Comparison of ENCODE assay signal across 15 cellular contexts in the genomic region with DNA sequence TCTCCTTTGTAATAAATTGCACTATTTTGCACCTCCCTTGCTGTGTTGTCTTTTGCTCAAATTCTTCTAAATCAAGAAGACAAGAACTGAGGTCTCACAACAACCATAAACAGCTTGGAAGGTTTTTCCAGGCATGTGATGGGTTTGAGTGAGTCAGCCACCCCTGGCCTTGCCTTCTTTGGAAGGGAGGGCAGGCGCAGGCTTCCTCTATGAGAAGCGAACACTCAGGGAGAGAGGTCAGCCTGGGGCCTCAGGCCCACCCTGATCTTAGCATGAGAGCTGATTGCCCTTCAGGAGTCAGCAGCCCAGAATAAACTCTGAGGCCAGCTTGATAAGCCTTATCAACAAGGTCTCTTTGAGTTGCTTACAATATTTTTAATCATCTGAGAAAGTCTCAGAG. TPM values are rescaled to one million over a fixed set of nuclear protein-coding genes. Genes with fewer than 3 reads are reported as not detected.
A peak's percentile ranks its signal among the peaks of the same experiment; 100 is the strongest.
DNase-seq lines count a peak whose midpoint lies in the region; ATAC-seq and TF ChIP-seq lines count a peak whose summit lies in the region.
"Had no signal": no experiment of that assay in that cellular context is flagged by ENCODE, and none has a peak within 500 bp of the region (broad histone marks: within the 10 kb centered on the region; RNA-seq: fewer than 3 reads in every experiment).

No MANE protein-coding gene starts in this region.

- peaks cover 0 to 27% of the 10 kb centered on the region in 2 donors for H3K4me1 ChIP-seq in right atrium auricular region
- H3K4me1 ChIP-seq: BLaER1 had no signal

- no peaks in the 10 kb centered on the region for H3K9me3 Mint-ChIP-seq in activated CD4-positive, alpha-beta T cell treated with anti-CD3 and anti-CD28 coated beads, Interleukin-2, amount 10 ng/mL, durations not matched to agents 24 days and 14 days
- H3K9me3 Mint-ChIP-seq: T-helper 1 cell treated with Interleukin-12 subunit alpha and Interleukin-12 subunit beta and Interleukin-4 antibody, amounts not matched to agents 30 μg/mL and 1 μg/mL, for 36 hours had no signal

- intact Hi-C loops in sciatic nerve (cut with DNase I) = no loop called here
- intact Hi-C loops in activated CD4-positive, alpha-beta T cell treated with anti-CD3 and anti-CD28 coated beads, Interleukin-2, amount 10 ng/mL, durations not matched to agents 24 days and 14 days (cut with micrococcal nuclease) = no loop called here

- H3K36me3 ChIP-seq in right atrium auricular region = no peaks in the 10 kb centered on the region
- H3K36me3 ChIP-seq: BLaER1, spleen had no signal

- no peaks in the 10 kb centered on the region for H3K9me3 ChIP-seq in right atrium auricular region
- H3K9me3 ChIP-seq: BLaER1, spleen had no signal

- H3K4me3 ChIP-seq in right atrium auricular region = no peak overlapping the region
- H3K4me3 ChIP-seq: BLaER1, spleen had no signal

- H3K27me3 Mint-ChIP-seq in activated CD4-positive, alpha-beta T cell treated with anti-CD3 and anti-CD28 coated beads, Interleukin-2, amount 10 ng/mL, durations not matched to agents 24 days and 14 days = peaks cover 3% of the 10 kb centered on the region

- H3K36me3 Mint-ChIP-seq in activated CD4-positive, alpha-beta T cell treated with anti-CD3 and anti-CD28 coated beads, Interleukin-2, amount 10 ng/mL, durations not matched to agents 24 days and 14 days (ENCODE audit: low read depth) = no peaks in the 10 kb centered on the region

- ATAC-seq in sciatic nerve = peak; percentile 78

- H3K27ac Mint-ChIP-seq in activated CD4-positive, alpha-beta T cell treated with anti-CD3 and anti-CD28 coated beads, Interleukin-2, amount 10 ng/mL, durations not matched to agents 24 days and 14 days = no peak overlapping the region
- H3K27ac Mint-ChIP-seq: T-helper 1 cell treated with Interleukin-12 subunit alpha and Interleukin-12 subunit beta and Interleukin-4 antibody, amounts not matched to agents 30 μg/mL and 1 μg/mL, for 36 hours had no signal

- H3K4me3 Mint-ChIP-seq in activated CD4-positive, alpha-beta T cell treated with anti-CD3 and anti-CD28 coated beads, Interleukin-2, amount 10 ng/mL, durations not matched to agents 24 days and 14 days = no peak overlapping the region
- H3K4me3 Mint-ChIP-seq: T-helper 1 cell treated with Interleukin-12 subunit alpha and Interleukin-12 subunit beta and Interleukin-4 antibody, amounts not matched to agents 30 μg/mL and 1 μg/mL, for 36 hours had no signal

- no peaks in the 10 kb centered on the region for H3K4me1 Mint-ChIP-seq in activated CD4-positive, alpha-beta T cell treated with anti-CD3 and anti-CD28 coated beads, Interleukin-2, amount 10 ng/mL, durations not matched to agents 24 days and 14 days

- DNase-seq in EH (ENCODE audit: low read depth) (peak; percentile 66), astrocyte of the hippocampus (ENCODE audit: low read depth, low spot score) (peak; percentile 82), right atrium auricular region (ENCODE audit: low spot score) (peak; percentile 84), sciatic nerve (ENCODE audit: low spot score) (no peak), NCI-H128 (lab: John Stamatoyannopoulos, UW; ENCODE audit: unreplicated experiment) (no peak), caudate nucleus (lab: John Stamatoyannopoulos, UW) (no peak)
- no peak for DNase-seq in activated CD4-positive, alpha-beta T cell treated with anti-CD3 and anti-CD28 coated beads, Interleukin-2, amount 10 ng/mL, durations not matched to agents 24 days and 14 days
- DNase-seq in activated CD4-positive, alpha-beta T cell treated with anti-CD3 and anti-CD28 coated beads, Interleukin-2, amount 50 U/mL, for 48 hours = no peak
- DNase-seq: amniotic stem cell, erythroblast, NCI-H1105, NCI-H82, spleen had no signal

- peak overlapping the region; percentile 64 to 71 for H3K27ac ChIP-seq in right atrium auricular region
- H3K27ac ChIP-seq in caudate nucleus (ENCODE audit: low read depth, low read length) = no peak overlapping the region
- H3K27ac ChIP-seq: BLaER1 had no signal

- H3K27me3 ChIP-seq in right atrium auricular region = no peaks in the 10 kb centered on the region
- H3K27me3 ChIP-seq: BLaER1 had no signal

- no peak for TF ChIP-seq CTCF in right atrium auricular region (IDR thresholded peaks at IDR 0.05)

RNA-seq across cellular contexts. Expression of gene S1PR3, which starts 31.6 kb away (rescaled TPM):
- 10 to 100 TPM; 26.8 to 34.7 TPM for total RNA-seq in right atrium auricular region
- total RNA-seq in sciatic nerve = 16.9 TPM
- 3.4 and 3.8 TPM in 2 replicates for total RNA-seq in activated CD4-positive, alpha-beta T cell treated with anti-CD3 and anti-CD28 coated beads, Interleukin-2, amount 10 ng/mL, durations not matched to agents 24 days and 14 days

Comparison
In these comparisons a context has a peak if more than half of its experiments do, and no peak if none do; other contexts are left out.
1. DNase-seq: peak in EH (single experiment), astrocyte of the hippocampus (single experiment) and right atrium auricular region (single experiment); none in sciatic nerve (single experiment), NCI-H128 (single experiment), activated CD4-positive, alpha-beta T cell treated with anti-CD3 and anti-CD28 coated beads, Interleukin-2, amount 10 ng/mL, durations not matched to agents 24 days and 14 days (single experiment), caudate nucleus (0 of 61) and activated CD4-positive, alpha-beta T cell treated with anti-CD3 and anti-CD28 coated beads, Interleukin-2, amount 50 U/mL, for 48 hours (0 of 2).